9 cellular contexts compared by ENCODE assay signal in the genomic region with DNA sequence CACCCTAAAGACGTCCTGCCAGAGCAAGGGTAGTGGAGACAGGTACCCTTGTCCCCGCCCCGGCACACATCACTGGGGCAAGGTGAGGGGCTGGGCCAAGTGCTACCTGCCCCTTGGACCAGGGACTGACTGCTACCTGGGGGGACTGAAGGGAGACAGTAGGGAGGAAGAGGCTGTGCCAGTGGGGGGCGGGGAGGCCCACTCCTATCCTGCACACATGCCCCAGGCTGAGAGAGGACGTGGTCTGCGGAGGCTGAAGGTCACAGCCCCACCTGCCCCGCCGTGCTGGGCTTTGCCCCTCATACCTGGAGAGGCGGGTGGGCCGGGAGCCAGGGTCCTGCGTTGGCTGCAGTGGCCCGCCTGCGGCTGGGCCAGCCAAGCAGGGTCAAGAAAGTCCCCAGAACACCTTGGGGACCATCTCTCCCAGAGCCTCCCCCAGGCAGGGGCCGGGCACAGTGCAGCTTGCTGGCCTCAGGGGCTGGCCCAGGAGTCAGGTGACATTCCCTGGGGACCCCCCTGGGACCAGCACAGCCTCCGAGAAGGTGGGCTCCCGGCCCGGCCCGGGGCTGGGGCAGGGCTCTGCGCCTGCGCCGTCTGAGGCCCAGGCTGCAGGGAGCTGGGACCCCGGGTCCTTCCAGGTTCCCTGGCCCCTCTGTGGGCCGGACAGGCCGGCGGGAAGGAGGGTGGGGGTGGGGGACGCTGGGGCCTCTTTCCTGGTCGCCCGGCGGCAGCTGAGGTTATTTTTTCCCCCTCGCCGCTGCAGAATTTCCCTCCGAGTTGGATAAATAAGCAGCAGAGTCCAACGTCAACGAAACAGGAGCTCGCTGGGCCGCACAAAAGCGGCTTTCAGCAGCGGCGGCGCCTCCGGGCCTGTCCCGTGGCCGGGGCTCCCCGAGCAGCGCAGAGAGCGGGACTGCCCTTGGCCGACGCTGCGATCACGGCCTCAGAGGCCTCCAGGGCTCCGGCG. TPM values are rescaled to one million over a fixed set of nuclear protein-coding genes. Genes with fewer than 3 reads are reported as not detected.
DNase-seq lines count a peak whose midpoint lies in the region; ATAC-seq and TF ChIP-seq lines count a peak whose summit lies in the region.
"Had no signal": no experiment of that assay in that cellular context is flagged by ENCODE, and none has a peak within 500 bp of the region (broad histone marks: within the 10 kb centered on the region; RNA-seq: fewer than 3 reads in every experiment).

No MANE protein-coding gene starts in this region.

- H3K27ac ChIP-seq in left ventricle myocardium inferior (replicated peaks): peak overlapping the region; percentile 22

- H3K4me3 ChIP-seq in left ventricle myocardium inferior: peak overlapping the region; percentile 58

- H3K36me3 ChIP-seq in ES-I3 (ENCODE audit: insufficient read depth, low read length) (no peaks in the 10 kb centered on the region), left ventricle myocardium inferior (no peaks in the 10 kb centered on the region)

- ATAC-seq in HG03521 (IDR thresholded peaks at IDR 0.05; ENCODE audit: unreplicated experiment): no peak

- H3K27me3 ChIP-seq in left ventricle myocardium inferior (ENCODE audit: low read depth): peaks cover 25% of the 10 kb centered on the region

- TF ChIP-seq CTCF in left ventricle myocardium inferior (IDR thresholded peaks at IDR 0.05; ENCODE audit: borderline replicate concordance): no peak

- H3K4me1 ChIP-seq in ES-I3 (ENCODE audit: insufficient read depth, low read length) (peaks cover 8% of the 10 kb centered on the region; the same call in 1 of the 2 replicates), left ventricle myocardium inferior (peaks cover 7% of the 10 kb centered on the region)

- intact Hi-C loops in left ventricle myocardium inferior (cut with micrococcal nuclease): no loop called here

- H3K9ac ChIP-seq in ES-I3 (ENCODE audit: low read depth, low read length): peak overlapping the region; percentile 32; the same call in 1 of the 2 replicates

- H3K9me3 ChIP-seq in ES-I3 (ENCODE audit: control insufficient read depth, insufficient read depth, low read length) (no peaks in the 10 kb centered on the region), left ventricle myocardium inferior (replicated peaks) (no peaks in the 10 kb centered on the region)

- DNase-seq in RPMI7951 (ENCODE audit: low read depth) (peak; percentile 58), left ventricle myocardium inferior (no peak), retina (peak; percentile 79), NAMALWA (ENCODE audit: low spot score) (no peak), UCSD-AML1 (lab: John Stamatoyannopoulos, UW; ENCODE audit: unreplicated experiment) (no peak), SW480 (ENCODE audit: low spot score) (no peak)
- DNase-seq: Calu3 had no signal

RNA-seq across cellular contexts. Expression of gene FZD9, which starts 9.8 kb away (rescaled TPM):
- total RNA-seq in RPMI7951 (2014; rRNA removed; shearing (Covaris generic)): 0.60 and 0.88 TPM in 2 replicates
- 0.11 TPM for total RNA-seq in left ventricle myocardium inferior

Comparison
In these comparisons a context has a peak if more than half of its experiments do, and no peak if none do; other contexts are left out.
1. DNase-seq: peak in RPMI7951 (single experiment) and retina (single experiment); none in left ventricle myocardium inferior (single experiment), NAMALWA (single experiment), UCSD-AML1 (single experiment) and SW480 (single experiment).